In the genomic region with DNA sequence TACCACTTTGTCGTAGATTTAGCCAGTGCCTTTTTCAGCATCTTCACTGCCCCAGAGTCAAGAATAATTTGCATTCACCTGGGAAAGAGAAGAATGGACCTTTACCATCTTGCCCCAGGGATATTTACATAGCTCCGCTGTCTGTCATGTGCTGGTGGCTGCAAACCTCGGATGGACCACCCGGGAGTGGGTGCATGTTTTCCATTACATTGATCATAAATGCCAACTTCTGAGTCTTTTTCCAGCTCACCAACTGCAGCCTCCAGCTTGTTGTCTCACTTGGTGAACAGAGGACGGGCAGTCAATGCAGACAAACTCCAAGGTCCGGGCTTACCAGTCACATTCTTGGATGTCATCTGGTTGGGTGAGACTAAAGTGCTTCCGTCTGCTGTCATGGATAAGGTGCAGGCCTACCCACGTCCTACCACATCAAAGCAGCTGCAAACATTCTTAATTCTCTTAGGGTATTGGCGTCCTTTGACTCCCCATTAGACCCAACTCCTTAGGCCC, we compare ENCODE assay signal across 24 cellular contexts.
"Had no signal": no experiment of that assay in that cellular context is flagged by ENCODE, and none has a peak within 500 bp of the region (broad histone marks: within the 10 kb centered on the region; RNA-seq: fewer than 3 reads in every experiment).

No MANE protein-coding gene starts in this region.

- DNase-seq: effector memory CD8-positive, alpha-beta T cell; foreskin fibroblast; glutamatergic neuron; immature natural killer cell; kidney; left cardiac atrium; left ventricle myocardium inferior; lower lobe of right lung; occipital lobe; pancreas; right cardiac atrium; small intestine; stimulated activated CD4-positive, alpha-beta T cell treated with anti-CD3 and anti-CD28 coated beads, Interleukin-12 subunit alpha, Interleukin-12 subunit beta, amount 100 ng/mL, for 4 hours; stimulated activated naive CD4-positive, alpha-beta T cell; stomach; substantia nigra; transverse colon had no signal

- H3K36me3 Mint-ChIP-seq: immature natural killer cell; memory B cell; mesothelial cell of epicardium; natural killer cell treated with Interleukin-12 subunit alpha and Interleukin-12 subunit beta and Interleukin-15 and Interleukin-18, amount 100 ng/mL, for 72 hours; neural progenitor cell had no signal

- H3K27me3 Mint-ChIP-seq: dendritic cell treated with granulocyte-macrophage colony-stimulating factor and Interleukin-4, amounts not matched to agents 40 ng/mL and 50 ng/mL, for 4 days; progenitor cell of endocrine pancreas had no signal

- ATAC-seq: effector memory CD8-positive, alpha-beta T cell; gastroesophageal sphincter; left cardiac atrium; lower lobe of right lung; natural killer cell treated with Interleukin-12 subunit alpha and Interleukin-12 subunit beta and Interleukin-15 and Interleukin-18, amount 100 ng/mL, for 72 hours; pancreas; right cardiac atrium had no signal

- H3K4me1 Mint-ChIP-seq: neural progenitor cell had no signal

- H3K27ac Mint-ChIP-seq: dendritic cell treated with granulocyte-macrophage colony-stimulating factor and Interleukin-4, amounts not matched to agents 40 ng/mL and 50 ng/mL, for 4 days; effector memory CD8-positive, alpha-beta T cell; immature natural killer cell; memory B cell; mesothelial cell of epicardium; natural killer cell treated with Interleukin-12 subunit alpha and Interleukin-12 subunit beta and Interleukin-15 and Interleukin-18, amount 100 ng/mL, for 72 hours; neural progenitor cell; progenitor cell of endocrine pancreas had no signal

- H3K9me3 Mint-ChIP-seq: effector memory CD8-positive, alpha-beta T cell; memory B cell; natural killer cell treated with Interleukin-12 subunit alpha and Interleukin-12 subunit beta and Interleukin-15 and Interleukin-18, amount 100 ng/mL, for 72 hours; neural progenitor cell had no signal

- H3K4me3 Mint-ChIP-seq: dendritic cell treated with granulocyte-macrophage colony-stimulating factor and Interleukin-4, amounts not matched to agents 40 ng/mL and 50 ng/mL, for 4 days; effector memory CD8-positive, alpha-beta T cell; immature natural killer cell; memory B cell; mesothelial cell of epicardium; natural killer cell treated with Interleukin-12 subunit alpha and Interleukin-12 subunit beta and Interleukin-15 and Interleukin-18, amount 100 ng/mL, for 72 hours; neural progenitor cell had no signal
